17 cellular contexts compared by ENCODE assay signal in the genomic region with DNA sequence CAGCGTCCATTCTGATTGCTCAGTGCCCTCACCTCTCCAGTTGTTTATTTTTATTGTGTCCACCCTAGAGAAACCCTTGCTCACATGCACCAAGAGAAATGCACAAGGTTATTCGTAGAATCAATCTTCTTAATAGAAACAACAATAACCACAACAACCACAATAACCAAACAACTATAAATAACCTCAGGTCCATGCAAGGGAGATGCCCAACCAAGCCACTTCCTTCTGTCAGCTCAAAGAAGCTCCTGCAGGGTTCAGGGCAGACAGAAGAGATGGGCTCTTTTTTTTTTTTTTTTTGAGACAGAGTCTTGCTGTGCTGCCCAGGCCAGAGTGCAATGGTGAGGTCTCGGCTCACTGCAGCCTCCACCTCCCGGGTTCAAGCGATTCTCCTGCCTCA. TPM values are rescaled to one million over a fixed set of nuclear protein-coding genes. Genes with fewer than 3 reads are reported as not detected.
"Had no signal": no experiment of that assay in that cellular context is flagged by ENCODE, and none has a peak within 500 bp of the region (broad histone marks: within the 10 kb centered on the region; RNA-seq: fewer than 3 reads in every experiment).

No MANE protein-coding gene starts in this region.

- H3K9me3 Mint-ChIP-seq: activated naive CD8-positive, alpha-beta T cell treated with anti-CD3 and anti-CD28 coated beads for 36 hours; activated T-cell treated with anti-CD3 and anti-CD28 coated beads, Interleukin-2, amount 50 U/mL, for 72 hours; naive thymus-derived CD8-positive, alpha-beta T cell; type B pancreatic cell had no signal

- H3K27ac ChIP-seq: ascending aorta, esophagus muscularis mucosa had no signal

- H3K27ac Mint-ChIP-seq: activated naive CD8-positive, alpha-beta T cell treated with anti-CD3 and anti-CD28 coated beads for 36 hours; activated T-cell treated with anti-CD3 and anti-CD28 coated beads, Interleukin-2, amount 50 U/mL, for 72 hours; naive thymus-derived CD8-positive, alpha-beta T cell; stimulated activated memory B cell treated with anti-CD40 and anti-IgM and Interleukin-4, amounts not matched to agents 10 μg/mL and 1 μg/mL and 100 μg/mL, for 72 hours; T-helper 17 cell; type B pancreatic cell had no signal

- H3K36me3 Mint-ChIP-seq: activated naive CD8-positive, alpha-beta T cell treated with anti-CD3 and anti-CD28 coated beads for 36 hours; naive thymus-derived CD8-positive, alpha-beta T cell; stimulated activated memory B cell treated with anti-CD40 and anti-IgM and Interleukin-4, amounts not matched to agents 10 μg/mL and 1 μg/mL and 100 μg/mL, for 72 hours; type B pancreatic cell had no signal

- H3K4me3 Mint-ChIP-seq: activated naive CD8-positive, alpha-beta T cell treated with anti-CD3 and anti-CD28 coated beads for 36 hours; activated T-cell treated with anti-CD3 and anti-CD28 coated beads, Interleukin-2, amount 50 U/mL, for 72 hours; naive thymus-derived CD8-positive, alpha-beta T cell; stimulated activated memory B cell treated with anti-CD40 and anti-IgM and Interleukin-4, amounts not matched to agents 10 μg/mL and 1 μg/mL and 100 μg/mL, for 72 hours; T-helper 17 cell; type B pancreatic cell had no signal

- ATAC-seq: activated T-cell treated with anti-CD3 and anti-CD28 coated beads, Interleukin-2, amount 50 U/mL, for 72 hours; left colon; naive thymus-derived CD8-positive, alpha-beta T cell; right cardiac atrium; stimulated activated memory B cell treated with anti-CD40 and anti-IgM and Interleukin-4, amounts not matched to agents 10 μg/mL and 1 μg/mL and 100 μg/mL, for 72 hours; T-helper 17 cell had no signal

- H3K36me3 ChIP-seq: ascending aorta, esophagus muscularis mucosa had no signal

- H3K27me3 ChIP-seq: ascending aorta, esophagus muscularis mucosa had no signal

- DNase-seq: activated CD4-positive, alpha-beta T cell treated with anti-CD3 and anti-CD28 coated beads, Interleukin-2, amount 50 U/mL, for 1 hour; activated CD4-positive, CD25-positive, alpha-beta regulatory T cell; activated gamma-delta T cell treated with Interleukin-2 at 50 U/mL for 16 hours; activated naive CD8-positive, alpha-beta T cell treated with anti-CD3 and anti-CD28 coated beads for 36 hours; activated T-cell treated with anti-CD3 and anti-CD28 coated beads, Interleukin-2, amount 50 U/mL, for 72 hours; glutamatergic neuron; left colon; naive thymus-derived CD8-positive, alpha-beta T cell; nucleus accumbens; right cardiac atrium; T-helper 17 cell had no signal

- H3K27me3 Mint-ChIP-seq: stimulated activated memory B cell treated with anti-CD40 and anti-IgM and Interleukin-4, amounts not matched to agents 10 μg/mL and 1 μg/mL and 100 μg/mL, for 72 hours; type B pancreatic cell had no signal

- H3K4me2 ChIP-seq: smooth muscle cell had no signal

- H3K4me1 ChIP-seq: ascending aorta, esophagus muscularis mucosa had no signal

- H3K4me3 ChIP-seq: ascending aorta, esophagus muscularis mucosa, lung, smooth muscle cell had no signal

RNA-seq across cellular contexts. Expression of a gene that starts 39.9 kb away (rescaled TPM):
- total RNA-seq: activated naive CD8-positive, alpha-beta T cell treated with anti-CD3 and anti-CD28 coated beads for 36 hours; activated T-cell treated with anti-CD3 and anti-CD28 coated beads, Interleukin-2, amount 50 U/mL, for 72 hours; ascending aorta; naive thymus-derived CD8-positive, alpha-beta T cell; T-helper 17 cell had no signal

RNA-seq across cellular contexts. Expression of a gene that starts 53.0 kb away (rescaled TPM):
- total RNA-seq: activated naive CD8-positive, alpha-beta T cell treated with anti-CD3 and anti-CD28 coated beads for 36 hours; activated T-cell treated with anti-CD3 and anti-CD28 coated beads, Interleukin-2, amount 50 U/mL, for 72 hours; ascending aorta; naive thymus-derived CD8-positive, alpha-beta T cell; T-helper 17 cell had no signal
